Comparison of ENCODE assay signal across 27 cellular contexts in the genomic region with DNA sequence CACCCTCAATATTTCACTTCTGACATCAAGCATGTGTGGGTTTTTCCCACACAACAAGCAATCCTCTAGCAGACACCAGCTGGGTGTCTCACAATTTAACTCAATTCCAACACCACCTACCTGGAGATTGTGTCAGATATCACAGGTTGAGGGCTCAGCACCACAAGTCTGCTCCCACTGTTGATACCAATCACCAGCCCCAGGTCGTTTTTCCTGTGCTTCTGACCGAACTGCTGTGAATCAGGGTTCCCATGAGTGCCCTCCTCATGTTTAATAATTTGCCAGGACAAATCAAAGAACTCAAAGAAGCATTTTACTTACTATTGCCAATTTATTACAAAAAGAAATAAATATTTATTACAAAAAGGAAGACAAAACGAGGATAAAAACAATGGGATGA. TPM values are rescaled to one million over a fixed set of nuclear protein-coding genes. Genes with fewer than 3 reads are reported as not detected.
DNase-seq lines count a peak whose midpoint lies in the region; ATAC-seq lines count a peak whose summit lies in the region.
"Had no signal": no experiment of that assay in that cellular context is flagged by ENCODE, and none has a peak within 500 bp of the region (broad histone marks: within the 10 kb centered on the region; RNA-seq: fewer than 3 reads in every experiment).

No MANE protein-coding gene starts in this region.

- no peaks in the 10 kb centered on the region for H3K4me1 ChIP-seq in mesendoderm (ENCODE audit: control insufficient read depth, low read depth, low read length)
- H3K4me1 ChIP-seq: BE2C, BLaER1 had no signal

- H3K4ac ChIP-seq in mesendoderm (ENCODE audit: low read depth, low read length): no peak overlapping the region

- ATAC-seq in activated CD4-positive, alpha-beta T cell treated with anti-CD3 and anti-CD28 coated beads for 36 hours: no peak
- ATAC-seq in natural killer cell treated with Interleukin-12 subunit alpha and Interleukin-12 subunit beta and Interleukin-15 and Interleukin-18, amount 100 ng/mL, for 72 hours: no peak
- ATAC-seq: GM12878 had no signal

- H2AK5ac ChIP-seq in mesendoderm (ENCODE audit: low read length): no peak overlapping the region

- no peak overlapping the region for H3K9ac ChIP-seq in mesendoderm (ENCODE audit: low read length)
- H3K9ac ChIP-seq: BLaER1 had no signal

- intact Hi-C loops in activated CD4-positive, alpha-beta T cell treated with anti-CD3 and anti-CD28 coated beads, Interleukin-2, amount 10 ng/mL, durations not matched to agents 24 days and 14 days (cut with micrococcal nuclease): no loop called here
- intact Hi-C loops in activated CD4-positive, alpha-beta T cell treated with anti-CD3 and anti-CD28 coated beads for 36 hours (cut with DNase I, micrococcal nuclease): no loop called here

- H3K36me3 ChIP-seq in mesendoderm (ENCODE audit: control insufficient read depth, insufficient read depth, low read length): no peaks in the 10 kb centered on the region
- H3K36me3 ChIP-seq: BE2C, BLaER1 had no signal

- no peaks in the 10 kb centered on the region for H3K79me1 ChIP-seq in mesendoderm (ENCODE audit: low read length)

- H2BK15ac ChIP-seq in mesendoderm (replicated peaks; ENCODE audit: low read depth): no peak overlapping the region

- H3K9me3 Mint-ChIP-seq in activated CD4-positive, alpha-beta T cell treated with anti-CD3 and anti-CD28 coated beads, Interleukin-2, amount 10 ng/mL, durations not matched to agents 24 days and 14 days: no peaks in the 10 kb centered on the region
- peaks cover 2% of the 10 kb centered on the region for H3K9me3 Mint-ChIP-seq in activated CD4-positive, alpha-beta T cell treated with anti-CD3 and anti-CD28 coated beads for 36 hours (ENCODE audit: low read depth)
- H3K9me3 Mint-ChIP-seq in natural killer cell treated with Interleukin-12 subunit alpha and Interleukin-12 subunit beta and Interleukin-15 and Interleukin-18, amount 100 ng/mL, for 72 hours: no peaks in the 10 kb centered on the region
- no peaks in the 10 kb centered on the region for H3K9me3 Mint-ChIP-seq in T-helper 2 cell treated with Interferon-gamma antibody and Interleukin-4, amounts not matched to agents 5 μg/mL and 100 μg/mL, for 36 hours

- no peak overlapping the region for H3K18ac ChIP-seq in mesendoderm (ENCODE audit: low read length)

- H3K56ac ChIP-seq in mesendoderm (ENCODE audit: low read length): no peak overlapping the region

- CTCF ChIA-PET in activated CD4-positive, alpha-beta T cell treated with anti-CD3 and anti-CD28 coated beads for 36 hours (lab: Charles Lee): interaction anchor here (0.6 kb wide), 1 partner anchor 102 kb away, joined by 4 read pairs; no protein-coding TSS in a partner anchor

- H3K79me2 ChIP-seq in mesendoderm (ENCODE audit: control insufficient read depth, insufficient read depth, low read length): no peaks in the 10 kb centered on the region

- DNase-seq in activated CD4-positive, alpha-beta T cell treated with anti-CD3 and anti-CD28 coated beads, Interleukin-2, amount 10 ng/mL, durations not matched to agents 24 days and 14 days: peak; percentile 28
- DNase-seq in activated CD4-positive, alpha-beta T cell treated with anti-CD3 and anti-CD28 coated beads for 36 hours: no peak
- DNase-seq in mesendoderm: peak; percentile 33
- DNase-seq in natural killer cell treated with Interleukin-12 subunit alpha and Interleukin-12 subunit beta and Interleukin-15 and Interleukin-18, amount 100 ng/mL, for 72 hours (ENCODE audit: low spot score): no peak
- DNase-seq in T-helper 2 cell treated with Interferon-gamma antibody and Interleukin-4, amounts not matched to agents 5 μg/mL and 100 μg/mL, for 36 hours (ENCODE audit: low spot score): no peak
- DNase-seq: 8988T; ACHN; BE2C; C1 segment of cervical spinal cord; CD4-positive, alpha-beta memory T cell; CD4-positive, CD25-positive, alpha-beta regulatory T cell; CD8-positive, alpha-beta memory T cell; COR-L47; DMS 273 treated with DMSO at 0.1 percent for 48 hours; DMS153; DMS53; DMS79; DND-41; EL; GDM1 had no signal

- no peak overlapping the region for H3K4me2 ChIP-seq in mesendoderm (ENCODE audit: low read length)
- H3K4me2 ChIP-seq: BLaER1 had no signal

- no peak overlapping the region for H3K23ac ChIP-seq in mesendoderm (ENCODE audit: low read length)

- WGBS in mesendoderm (ENCODE audit: extremely low coverage, insufficient coverage, low lambda C conversion rate): no CpG with 5 or more reads among the region's 3 CpGs

- no peak overlapping the region for H2BK5ac ChIP-seq in mesendoderm (ENCODE audit: low read length)

- no peaks in the 10 kb centered on the region for H3K4me1 Mint-ChIP-seq in activated CD4-positive, alpha-beta T cell treated with anti-CD3 and anti-CD28 coated beads, Interleukin-2, amount 10 ng/mL, durations not matched to agents 24 days and 14 days
- no peaks in the 10 kb centered on the region for H3K4me1 Mint-ChIP-seq in activated CD4-positive, alpha-beta T cell treated with anti-CD3 and anti-CD28 coated beads for 36 hours
- H3K4me1 Mint-ChIP-seq in natural killer cell treated with Interleukin-12 subunit alpha and Interleukin-12 subunit beta and Interleukin-15 and Interleukin-18, amount 100 ng/mL, for 72 hours (ENCODE audit: low read depth in 2 of 2): no peaks in the 10 kb centered on the region
- no peaks in the 10 kb centered on the region for H3K4me1 Mint-ChIP-seq in T-helper 2 cell treated with Interferon-gamma antibody and Interleukin-4, amounts not matched to agents 5 μg/mL and 100 μg/mL, for 36 hours (ENCODE audit: low read depth)
- H3K4me1 Mint-ChIP-seq: CD4-positive, alpha-beta memory T cell; CD4-positive, CD25-positive, alpha-beta regulatory T cell; CD8-positive, alpha-beta memory T cell had no signal

- H4K5ac ChIP-seq in mesendoderm (ENCODE audit: low read length): no peak overlapping the region

- no peak overlapping the region for H3K4me3 ChIP-seq in mesendoderm (ENCODE audit: low read length)
- H3K4me3 ChIP-seq: BLaER1, GM12878 had no signal

- H3K4me3 Mint-ChIP-seq in activated CD4-positive, alpha-beta T cell treated with anti-CD3 and anti-CD28 coated beads, Interleukin-2, amount 10 ng/mL, durations not matched to agents 24 days and 14 days: no peak overlapping the region
- H3K4me3 Mint-ChIP-seq in activated CD4-positive, alpha-beta T cell treated with anti-CD3 and anti-CD28 coated beads for 36 hours: no peak overlapping the region
- H3K4me3 Mint-ChIP-seq in natural killer cell treated with Interleukin-12 subunit alpha and Interleukin-12 subunit beta and Interleukin-15 and Interleukin-18, amount 100 ng/mL, for 72 hours: no peak overlapping the region
- H3K4me3 Mint-ChIP-seq in T-helper 2 cell treated with Interferon-gamma antibody and Interleukin-4, amounts not matched to agents 5 μg/mL and 100 μg/mL, for 36 hours: no peak overlapping the region
- H3K4me3 Mint-ChIP-seq: CD14-positive monocyte; CD4-positive, alpha-beta memory T cell; CD4-positive, CD25-positive, alpha-beta regulatory T cell; CD8-positive, alpha-beta memory T cell had no signal

- no peak overlapping the region for H4K8ac ChIP-seq in mesendoderm (ENCODE audit: low read depth, low read length)

- H3K27ac ChIP-seq in mesendoderm (ENCODE audit: low read depth, low read length): no peak overlapping the region
- H3K27ac ChIP-seq: BLaER1 had no signal

- no peaks in the 10 kb centered on the region for H3K36me3 Mint-ChIP-seq in activated CD4-positive, alpha-beta T cell treated with anti-CD3 and anti-CD28 coated beads, Interleukin-2, amount 10 ng/mL, durations not matched to agents 24 days and 14 days (ENCODE audit: low read depth)
- no peaks in the 10 kb centered on the region for H3K36me3 Mint-ChIP-seq in activated CD4-positive, alpha-beta T cell treated with anti-CD3 and anti-CD28 coated beads for 36 hours (ENCODE audit: low read depth)
- H3K36me3 Mint-ChIP-seq in natural killer cell treated with Interleukin-12 subunit alpha and Interleukin-12 subunit beta and Interleukin-15 and Interleukin-18, amount 100 ng/mL, for 72 hours: no peaks in the 10 kb centered on the region
- H3K36me3 Mint-ChIP-seq in T-helper 2 cell treated with Interferon-gamma antibody and Interleukin-4, amounts not matched to agents 5 μg/mL and 100 μg/mL, for 36 hours (ENCODE audit: low read depth): no peaks in the 10 kb centered on the region
- H3K36me3 Mint-ChIP-seq: CD14-positive monocyte; CD4-positive, alpha-beta memory T cell; CD4-positive, CD25-positive, alpha-beta regulatory T cell; CD8-positive, alpha-beta memory T cell had no signal

- POLR2A ChIA-PET in activated CD4-positive, alpha-beta T cell treated with anti-CD3 and anti-CD28 coated beads for 36 hours (lab: Charles Lee): no interaction called here

- H3K27me3 ChIP-seq in mesendoderm (ENCODE audit: insufficient read depth, low read length, poor library complexity): no peaks in the 10 kb centered on the region
- H3K27me3 ChIP-seq: BE2C, BLaER1 had no signal

- peaks cover 9% of the 10 kb centered on the region for H3K27me3 Mint-ChIP-seq in activated CD4-positive, alpha-beta T cell treated with anti-CD3 and anti-CD28 coated beads, Interleukin-2, amount 10 ng/mL, durations not matched to agents 24 days and 14 days
- H3K27me3 Mint-ChIP-seq in activated CD4-positive, alpha-beta T cell treated with anti-CD3 and anti-CD28 coated beads for 36 hours: peaks cover 17% of the 10 kb centered on the region
- peaks cover 17 to 18% of the 10 kb centered on the region in 2 donors for H3K27me3 Mint-ChIP-seq in natural killer cell treated with Interleukin-12 subunit alpha and Interleukin-12 subunit beta and Interleukin-15 and Interleukin-18, amount 100 ng/mL, for 72 hours
- H3K27me3 Mint-ChIP-seq in T-helper 2 cell treated with Interferon-gamma antibody and Interleukin-4, amounts not matched to agents 5 μg/mL and 100 μg/mL, for 36 hours (ENCODE audit: low read depth): peaks cover 2% of the 10 kb centered on the region
- H3K27me3 Mint-ChIP-seq: CD4-positive, CD25-positive, alpha-beta regulatory T cell had no signal

- H3K27ac Mint-ChIP-seq in activated CD4-positive, alpha-beta T cell treated with anti-CD3 and anti-CD28 coated beads, Interleukin-2, amount 10 ng/mL, durations not matched to agents 24 days and 14 days: no peak overlapping the region
- no peak overlapping the region for H3K27ac Mint-ChIP-seq in activated CD4-positive, alpha-beta T cell treated with anti-CD3 and anti-CD28 coated beads for 36 hours
- no peak overlapping the region for H3K27ac Mint-ChIP-seq in natural killer cell treated with Interleukin-12 subunit alpha and Interleukin-12 subunit beta and Interleukin-15 and Interleukin-18, amount 100 ng/mL, for 72 hours
- no peak overlapping the region for H3K27ac Mint-ChIP-seq in T-helper 2 cell treated with Interferon-gamma antibody and Interleukin-4, amounts not matched to agents 5 μg/mL and 100 μg/mL, for 36 hours
- H3K27ac Mint-ChIP-seq: CD14-positive monocyte; CD4-positive, alpha-beta memory T cell; CD4-positive, CD25-positive, alpha-beta regulatory T cell; CD8-positive, alpha-beta memory T cell had no signal

- no peak overlapping the region for H2BK120ac ChIP-seq in mesendoderm (ENCODE audit: low read depth, low read length)

RNA-seq across cellular contexts. Expression of gene PRR20G, which starts 25.0 kb away (rescaled TPM):
- not detected in 2 replicates for total RNA-seq in activated CD4-positive, alpha-beta T cell treated with anti-CD3 and anti-CD28 coated beads, Interleukin-2, amount 10 ng/mL, durations not matched to agents 24 days and 14 days
- not detected for total RNA-seq in activated CD4-positive, alpha-beta T cell treated with anti-CD3 and anti-CD28 coated beads for 36 hours
- polyA plus RNA-seq in mesendoderm (2013, experiment 1 of 2): 0.21 TPM
- 0.08 TPM for polyA plus RNA-seq in mesendoderm (2013, experiment 2 of 2)
- total RNA-seq in natural killer cell treated with Interleukin-12 subunit alpha and Interleukin-12 subunit beta and Interleukin-15 and Interleukin-18, amount 100 ng/mL, for 72 hours: not detected
- total RNA-seq: A673; CD4-positive, alpha-beta memory T cell; CD4-positive, CD25-positive, alpha-beta regulatory T cell; CD8-positive, alpha-beta memory T cell; Daoy; G401; GM12878 had no signal
- polyA plus RNA-seq: AG04450; CD14-positive monocyte; CD4-positive, alpha-beta memory T cell; CD4-positive, CD25-positive, alpha-beta regulatory T cell; CD8-positive, alpha-beta memory T cell; GM12878 had no signal

Comparison
In these comparisons a context has a peak if more than half of its experiments do, and no peak if none do; other contexts are left out.
1. DNase-seq: peak in activated CD4-positive, alpha-beta T cell treated with anti-CD3 and anti-CD28 coated beads, Interleukin-2, amount 10 ng/mL, durations not matched to agents 24 days and 14 days (single experiment) and mesendoderm (single experiment); none in activated CD4-positive, alpha-beta T cell treated with anti-CD3 and anti-CD28 coated beads for 36 hours (single experiment), natural killer cell treated with Interleukin-12 subunit alpha and Interleukin-12 subunit beta and Interleukin-15 and Interleukin-18, amount 100 ng/mL, for 72 hours (single experiment) and T-helper 2 cell treated with Interferon-gamma antibody and Interleukin-4, amounts not matched to agents 5 μg/mL and 100 μg/mL, for 36 hours (single experiment).